ENCODE assay signal across 8 cellular contexts in the genomic region with DNA sequence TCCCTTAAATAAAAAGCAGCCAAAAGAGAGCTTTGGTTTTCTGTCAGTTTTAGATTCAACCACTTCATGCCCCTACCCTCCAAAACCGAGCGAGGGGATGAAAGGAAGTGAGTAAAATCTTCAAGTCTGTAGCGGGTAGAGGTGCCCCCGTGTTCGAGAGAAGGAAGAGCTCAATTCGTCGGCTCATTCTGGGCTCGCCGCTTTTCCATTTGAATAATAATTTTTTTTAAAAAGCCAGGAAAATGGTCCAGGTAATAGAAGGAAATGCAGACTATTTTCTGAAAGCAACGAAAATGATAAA.
DNase-seq lines count a peak whose midpoint lies in the region; ATAC-seq and TF ChIP-seq lines count a peak whose summit lies in the region.

No MANE protein-coding gene starts in this region.

- H3K4me3 Mint-ChIP-seq in CD4-positive, CD25-positive, alpha-beta regulatory T cell, result peak overlapping the region; percentile 82 to 91 (median 88)
- H3K4me3 Mint-ChIP-seq in IgD-negative memory B cell (peak overlapping the region; percentile 81 to 98 (median 96)), nephron (peak overlapping the region; percentile 99 to 100 (median 99))

- H3K36me3 Mint-ChIP-seq in CD4-positive, CD25-positive, alpha-beta regulatory T cell, result no peaks in the 10 kb centered on the region
- H3K36me3 Mint-ChIP-seq in IgD-negative memory B cell (no peaks in the 10 kb centered on the region), nephron (ENCODE audit: low read depth) (peaks cover 8% of the 10 kb centered on the region)

- H3K9me3 Mint-ChIP-seq in CD4-positive, CD25-positive, alpha-beta regulatory T cell, result peaks cover 0 to 3% (median 0%) of the 10 kb centered on the region in 7 donors
- H3K9me3 Mint-ChIP-seq in IgD-negative memory B cell, result no peaks in the 10 kb centered on the region
- H3K9me3 Mint-ChIP-seq in nephron, result no peaks in the 10 kb centered on the region

- H3K4me3 ChIP-seq in CD4-positive, CD25-positive, alpha-beta regulatory T cell (ENCODE audit: low read depth, low read length), result peak overlapping the region; percentile 37
- H3K4me3 ChIP-seq in coronary artery, result peak overlapping the region; percentile 94

- H3K27me3 Mint-ChIP-seq in CD4-positive, CD25-positive, alpha-beta regulatory T cell, result peaks cover 33% of the 10 kb centered on the region
- H3K27me3 Mint-ChIP-seq in IgD-negative memory B cell (peaks cover 30% of the 10 kb centered on the region), nephron (ENCODE audit: low read depth) (peaks cover 28% of the 10 kb centered on the region)

- peaks cover 9% of the 10 kb centered on the region for H3K4me1 ChIP-seq in CD4-positive, CD25-positive, alpha-beta regulatory T cell (ENCODE audit: control insufficient read depth, insufficient read depth, low read length, poor library complexity, severe bottlenecking)

- no peak overlapping the region for H3K27ac Mint-ChIP-seq in CD4-positive, CD25-positive, alpha-beta regulatory T cell
- H3K27ac Mint-ChIP-seq in IgD-negative memory B cell, result peak overlapping the region; percentile 31 to 65 (median 58)
- H3K27ac Mint-ChIP-seq in nephron, result peak overlapping the region; percentile 86 to 98 (median 96)

- no peak for DNase-seq in CD4-positive, CD25-positive, alpha-beta regulatory T cell
- DNase-seq in coronary artery (ENCODE audit: low spot score), result no peak
- no peak for DNase-seq in HUDEP-2 (lab: John Stamatoyannopoulos, UW; ENCODE audit: unreplicated experiment in 76 of 76)
- DNase-seq in SW480 (ENCODE audit: low spot score), result no peak
- DNase-seq in UCSD-AML1 (lab: John Stamatoyannopoulos, UW; ENCODE audit: unreplicated experiment), result no peak

- no peaks in the 10 kb centered on the region for H3K9me3 ChIP-seq in CD4-positive, CD25-positive, alpha-beta regulatory T cell (ENCODE audit: control insufficient read depth in 2 of 2, low read length in 2 of 2)

- H3K36me3 ChIP-seq in CD4-positive, CD25-positive, alpha-beta regulatory T cell (ENCODE audit: control insufficient read depth, insufficient read depth, low read length), result no peaks in the 10 kb centered on the region

- H3K27me3 ChIP-seq in CD4-positive, CD25-positive, alpha-beta regulatory T cell (ENCODE audit: control insufficient read depth, insufficient read depth, low read length), result peaks cover 13% of the 10 kb centered on the region

- no peak overlapping the region for H3K27ac ChIP-seq in CD4-positive, CD25-positive, alpha-beta regulatory T cell (ENCODE audit: insufficient read depth, low read length, poor library complexity, severe bottlenecking)
- H3K27ac ChIP-seq in coronary artery, result peak overlapping the region; percentile 56 to 96

- ATAC-seq in CD4-positive, CD25-positive, alpha-beta regulatory T cell (ENCODE audit: low read depth in 2 of 2), result no peak
- no peak for ATAC-seq in HG03108 (IDR thresholded peaks at IDR 0.05; ENCODE audit: unreplicated experiment)

- TF ChIP-seq CTCF in coronary artery (IDR thresholded peaks at IDR 0.05) (no peak), nephron (IDR thresholded peaks at IDR 0.05; ENCODE audit: unreplicated experiment in 3 of 3) (no peak)

- peaks cover 0 to 15% (median 9%) of the 10 kb centered on the region in 4 donors for H3K4me1 Mint-ChIP-seq in CD4-positive, CD25-positive, alpha-beta regulatory T cell
- H3K4me1 Mint-ChIP-seq in IgD-negative memory B cell (peaks cover 9 to 16% (median 13%) of the 10 kb centered on the region in 3 donors), nephron (peaks cover 21% of the 10 kb centered on the region)

Comparison
In these comparisons a context has a peak if more than half of its experiments do, and no peak if none do; other contexts are left out.
1. H3K27ac Mint-ChIP-seq: peak in IgD-negative memory B cell (3 of 3) and nephron (3 of 3); none in CD4-positive, CD25-positive, alpha-beta regulatory T cell (0 of 3).
2. Peak in every context shown above with its lines, with median percentiles within 50 percentile points of each other: H3K4me3 Mint-ChIP-seq.